12 cellular contexts compared by ENCODE assay signal in the genomic region with DNA sequence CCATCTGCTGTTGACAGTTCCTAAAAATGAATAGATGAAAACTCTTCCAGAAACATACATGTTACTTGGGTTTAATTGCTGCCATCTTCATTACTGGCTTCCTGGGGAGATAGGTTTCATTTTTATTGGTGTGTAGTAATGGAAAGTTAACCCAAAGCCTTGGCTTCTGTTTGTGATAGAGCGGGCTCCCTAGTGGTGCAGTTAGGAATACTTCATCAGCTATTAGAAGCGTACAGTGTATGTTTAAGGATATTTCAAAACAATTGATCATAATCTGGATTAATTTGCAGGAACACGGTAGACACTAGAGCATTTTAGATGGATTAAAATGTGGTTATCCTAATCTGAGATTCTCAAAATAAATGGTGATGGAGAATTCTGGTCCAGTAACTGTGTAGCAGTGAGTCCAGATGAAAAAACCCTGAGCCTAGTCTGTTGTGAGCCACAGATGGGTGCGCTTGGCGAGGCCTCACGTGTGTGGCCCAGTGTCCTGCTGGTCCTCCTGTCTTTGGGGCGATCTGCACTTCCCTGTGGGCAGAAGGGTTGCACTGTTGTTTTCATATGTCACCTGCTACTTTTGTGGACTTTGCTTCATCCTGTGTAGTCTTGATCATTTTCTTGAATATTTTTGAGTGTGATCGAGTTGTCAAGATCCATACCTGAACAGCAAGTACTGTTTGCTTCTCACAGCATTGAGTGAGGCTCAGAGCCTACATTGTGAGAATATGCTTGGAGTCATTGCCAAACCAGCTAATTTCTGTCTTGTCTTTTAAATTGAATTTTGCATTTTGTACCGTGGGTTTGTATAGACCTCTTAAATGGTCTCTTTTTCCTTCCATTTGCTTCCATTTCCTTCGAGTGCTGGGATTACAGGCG. TPM values are rescaled to one million over a fixed set of nuclear protein-coding genes. Genes with fewer than 3 reads are reported as not detected.
DNase-seq lines count a peak whose midpoint lies in the region; ATAC-seq and TF ChIP-seq lines count a peak whose summit lies in the region.
"Had no signal": no experiment of that assay in that cellular context is flagged by ENCODE, and none has a peak within 500 bp of the region (broad histone marks: within the 10 kb centered on the region; RNA-seq: fewer than 3 reads in every experiment).

No MANE protein-coding gene starts in this region.

- ATAC-seq in GM18861 (IDR thresholded peaks at IDR 0.05; ENCODE audit: unreplicated experiment) (peak; percentile 20), HG02678 (IDR thresholded peaks at IDR 0.05; ENCODE audit: unreplicated experiment) (no peak)

- peaks cover 81% of the 10 kb centered on the region for H3K4me1 ChIP-seq in BLaER1
- H3K4me1 ChIP-seq: HAP-1 had no signal

- H3K4me3 ChIP-seq in BLaER1 (no peak overlapping the region), epithelial cell of esophagus (ENCODE audit: low read length) (no peak overlapping the region)
- H3K4me3 ChIP-seq: HAP-1 had no signal

- POLR2A ChIA-PET in HEK293T (lab: Yijun Ruan, JAX), result no interaction called here

- CTCF ChIA-PET in HEK293T (lab: Yijun Ruan, JAX), result interaction anchor here (0.7 to 2.8 kb wide), 5 partner anchors 13 to 174 kb away, joined by 3 to 21 read pairs (median 5); no protein-coding TSS in a partner anchor

- peak overlapping the region; percentile 68 for H3K4me2 ChIP-seq in BLaER1

- H3K9me3 ChIP-seq in BLaER1, result no peaks in the 10 kb centered on the region
- H3K9me3 ChIP-seq: HAP-1 had no signal

- H3K9ac ChIP-seq in BLaER1, result no peak overlapping the region

- H3K27ac ChIP-seq in BLaER1, result no peak overlapping the region; the same call in 1 of the 2 replicates

- in situ Hi-C loops in SK-MEL-5 (cut with HindIII; ENCODE audit: low pct_unique_long_range_greater_than_20kb, low sequenced_read_pairs), result no loop called here

- DNase-seq in SK-MEL-5 (ENCODE audit: low read depth, low spot score), result peak; percentile 40
- no peak for DNase-seq in epithelial cell of esophagus (ENCODE audit: low read depth)
- DNase-seq in NK-92 treated with Interleukin-12 subunit alpha and Interleukin-12 subunit beta, amount 100 ng/mL, for 24 hours (lab: John Stamatoyannopoulos, UW), result no peak
- DNase-seq in HEK293T (ENCODE audit: extremely low spot score), result no peak
- no peak for DNase-seq in hepatic stellate cell (ENCODE audit: low spot score)

- peak; percentile 1 for TF ChIP-seq CTCF in epithelial cell of esophagus (IDR thresholded peaks at IDR 0.05; ENCODE audit: insufficient read depth, low read depth, low read length, missing control alignments)

- H3K27me3 ChIP-seq in BLaER1, result no peaks in the 10 kb centered on the region

- peaks cover 84% of the 10 kb centered on the region for H4K20me1 ChIP-seq in BLaER1

- peaks cover 67% of the 10 kb centered on the region for H3K36me3 ChIP-seq in BLaER1

TF ChIP-seq in HEK293T, 16 proteins besides CTCF, POLR2A, EP300 and RAD21:
- TF ChIP-seq L3MBTL2 (conservative IDR thresholded peaks at IDR 0.05) (no peak), ELF4 (IDR thresholded peaks at IDR 0.05) (no peak), CTBP1 (IDR thresholded peaks at IDR 0.05; ENCODE audit: borderline replicate concordance) (no peak), BHLHE40 (IDR thresholded peaks at IDR 0.05; ENCODE audit: borderline replicate concordance) (no peak), FOXA1 (IDR thresholded peaks at IDR 0.05) (no peak), FOXK2 (IDR thresholded peaks at IDR 0.05) (no peak), NFRKB (IDR thresholded peaks at IDR 0.05) (no peak), LEF1 (IDR thresholded peaks at IDR 0.05; ENCODE audit: borderline replicate concordance) (no peak), ARNT (IDR thresholded peaks at IDR 0.05) (no peak), FOXM1 (IDR thresholded peaks at IDR 0.05; ENCODE audit: borderline replicate concordance) (no peak), TARDBP (IDR thresholded peaks at IDR 0.05) (no peak), SUZ12 (IDR thresholded peaks at IDR 0.05) (no peak), SP1 (IDR thresholded peaks at IDR 0.05) (no peak), HDGF (IDR thresholded peaks at IDR 0.05; ENCODE audit: borderline replicate concordance) (no peak), ZNF384 (IDR thresholded peaks at IDR 0.05) (no peak), PKNOX1 (IDR thresholded peaks at IDR 0.05) (no peak)

RNA-seq across cellular contexts. Expression of gene SHH, which starts 44.5 kb away (rescaled TPM):
- total RNA-seq in SK-MEL-5 (2014; rRNA removed; shearing (Covaris generic)), result 0.03 and 0.08 TPM in 2 replicates
- 0.09 TPM in 1 of 2 replicates, not detected in the other for polyA plus RNA-seq in SK-MEL-5 (2015; cell fraction: cytosol; rRNA removed)
- polyA plus RNA-seq in SK-MEL-5 (2015; cell fraction: nucleus; rRNA removed), result 0.12 TPM in 2 replicates
- total RNA-seq: HT1080, omental fat pad had no signal
- polyA plus RNA-seq: CD14-positive monocyte had no signal
